Comparison of ENCODE assay signal across 23 cellular contexts in the genomic region with DNA sequence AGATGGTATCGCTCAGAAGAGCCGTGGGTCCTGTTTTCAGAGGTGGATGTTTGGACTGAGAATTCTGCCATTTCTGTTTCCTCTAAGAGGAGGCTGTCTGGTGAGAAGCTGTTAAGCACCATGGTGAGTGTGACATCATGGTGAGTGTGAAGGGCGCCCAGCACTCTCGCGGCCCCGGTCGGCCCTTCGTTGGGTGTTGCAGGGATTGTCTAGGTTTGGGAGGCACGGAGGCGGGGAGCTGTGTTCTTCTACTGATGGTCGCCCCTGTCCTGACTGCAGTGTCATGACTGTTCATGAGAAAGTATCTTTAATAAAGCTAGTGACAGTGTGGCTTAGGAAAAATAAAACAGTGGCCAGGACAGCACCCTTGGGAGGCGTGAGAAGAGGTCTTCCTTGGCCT.
DNase-seq lines count a peak whose midpoint lies in the region; ATAC-seq lines count a peak whose summit lies in the region.
"Had no signal": no experiment of that assay in that cellular context is flagged by ENCODE, and none has a peak within 500 bp of the region (broad histone marks: within the 10 kb centered on the region; RNA-seq: fewer than 3 reads in every experiment).

No MANE protein-coding gene starts in this region.

- no peak for DNase-seq in CD4-positive, alpha-beta memory T cell
- no peak for DNase-seq in activated naive CD8-positive, alpha-beta T cell treated with anti-CD3 and anti-CD28 coated beads for 36 hours
- DNase-seq in naive thymus-derived CD8-positive, alpha-beta T cell, result peak in 1 of 10 donors; percentile 2
- DNase-seq in HuH-7 (ENCODE audit: low spot score) (no peak), NCI-H524 treated with DMSO at 0.1 percent for 48 hours (lab: John Stamatoyannopoulos, UW) (no peak), amygdala (lab: John Stamatoyannopoulos, UW) (no peak)
- DNase-seq: anterior cingulate cortex; DMS79; left colon; NCI-H1694; NCI-H526 treated with DMSO at 0.1 percent for 48 hours; ovary; right cardiac atrium; RPMI8226; stimulated activated CD4-positive, alpha-beta T cell treated with anti-CD3 and anti-CD28 coated beads, Interleukin-4, amount 100 ng/mL, for 24 hours; T-helper 9 cell had no signal

- H3K27ac ChIP-seq in BLaER1, result peak overlapping the region; percentile 36; the same call in 1 of the 2 replicates
- H3K27ac ChIP-seq in CD4-positive, alpha-beta memory T cell (ENCODE audit: low read depth, low read length), result no peak overlapping the region
- H3K27ac ChIP-seq: cardiac muscle cell, ovary had no signal

- no peaks in the 10 kb centered on the region for H3K27me3 ChIP-seq in BLaER1
- H3K27me3 ChIP-seq in CD4-positive, alpha-beta memory T cell (ENCODE audit: insufficient read depth, low read length), result no peaks in the 10 kb centered on the region
- H3K27me3 ChIP-seq: cardiac muscle cell, ovary had no signal

- peaks cover 56 to 63% of the 10 kb centered on the region in 2 donors for H3K36me3 Mint-ChIP-seq in CD4-positive, alpha-beta memory T cell
- peaks cover 36% of the 10 kb centered on the region for H3K36me3 Mint-ChIP-seq in activated naive CD8-positive, alpha-beta T cell treated with anti-CD3 and anti-CD28 coated beads for 36 hours
- H3K36me3 Mint-ChIP-seq in naive thymus-derived CD8-positive, alpha-beta T cell, result peaks cover 0 to 70% (median 33%) of the 10 kb centered on the region in 3 donors

- no peaks in the 10 kb centered on the region for H3K9me3 ChIP-seq in BLaER1
- H3K9me3 ChIP-seq in CD4-positive, alpha-beta memory T cell (ENCODE audit: control insufficient read depth in 1 of 2, low read length in 2 of 2), result no peaks in the 10 kb centered on the region
- H3K9me3 ChIP-seq: ovary had no signal

- H3K27ac Mint-ChIP-seq in CD4-positive, alpha-beta memory T cell, result peak overlapping the region; percentile 62 to 92 (median 83)
- H3K27ac Mint-ChIP-seq in activated naive CD8-positive, alpha-beta T cell treated with anti-CD3 and anti-CD28 coated beads for 36 hours, result peak overlapping the region; percentile 88
- peak overlapping the region; percentile 94 to 98 (median 97) for H3K27ac Mint-ChIP-seq in naive thymus-derived CD8-positive, alpha-beta T cell
- H3K27ac Mint-ChIP-seq: dendritic cell treated with granulocyte-macrophage colony-stimulating factor and Interleukin-4, amounts not matched to agents 40 ng/mL and 50 ng/mL, for 4 days; memory B cell had no signal

- H4K20me1 ChIP-seq in BLaER1, result no peaks in the 10 kb centered on the region

- ATAC-seq in naive thymus-derived CD8-positive, alpha-beta T cell, result no peak
- ATAC-seq: activated CD4-positive, CD25-positive, alpha-beta regulatory T cell treated with anti-CD3 and anti-CD28 coated beads, Interleukin-2, amount 50 U/mL, for 24 hours; HCT116; left colon; right cardiac atrium; SK-N-SH treated with all-trans-retinoic acid at 6 μM for 48 hours had no signal

- POLR2A ChIA-PET in CD4-positive, alpha-beta memory T cell (lab: Charles Lee; ENCODE audit: partially characterized antibody), result interaction anchor here (1.2 to 1.4 kb wide), 2 partner anchors 8 to 25 kb away, joined by 4 to 6 read pairs; no protein-coding TSS in a partner anchor
- POLR2A ChIA-PET in naive thymus-derived CD8-positive, alpha-beta T cell (lab: Charles Lee), result interaction anchor here (0.7 to 24.1 kb wide), 4 partner anchors 19 to 112 kb away, joined by 3 to 883 read pairs (median 4); no protein-coding TSS in a partner anchor

- peak overlapping the region; percentile 96 for H3K4me2 ChIP-seq in BLaER1

- H3K9me3 Mint-ChIP-seq in CD4-positive, alpha-beta memory T cell, result peaks cover 0 to 2% (median 0%) of the 10 kb centered on the region in 8 donors
- H3K9me3 Mint-ChIP-seq in activated naive CD8-positive, alpha-beta T cell treated with anti-CD3 and anti-CD28 coated beads for 36 hours, result no peaks in the 10 kb centered on the region
- no peaks in the 10 kb centered on the region for H3K9me3 Mint-ChIP-seq in naive thymus-derived CD8-positive, alpha-beta T cell
- H3K9me3 Mint-ChIP-seq: dendritic cell treated with granulocyte-macrophage colony-stimulating factor and Interleukin-4, amounts not matched to agents 40 ng/mL and 50 ng/mL, for 4 days; memory B cell had no signal

- H3K4me1 Mint-ChIP-seq in CD4-positive, alpha-beta memory T cell, result peaks cover 47 to 78% (median 64%) of the 10 kb centered on the region in 4 donors
- H3K4me1 Mint-ChIP-seq in activated naive CD8-positive, alpha-beta T cell treated with anti-CD3 and anti-CD28 coated beads for 36 hours, result peaks cover 69% of the 10 kb centered on the region
- H3K4me1 Mint-ChIP-seq in naive thymus-derived CD8-positive, alpha-beta T cell, result peaks cover 44 to 76% (median 74%) of the 10 kb centered on the region in 4 donors

- CTCF ChIA-PET in CD4-positive, alpha-beta memory T cell (lab: Charles Lee; ENCODE audit: partially characterized antibody), result interaction anchor here (1.4 to 5.4 kb wide), 3 partner anchors 21 to 264 kb away, joined by 4 to 26 read pairs (median 7); no protein-coding TSS in a partner anchor

- H3K27me3 Mint-ChIP-seq in CD4-positive, alpha-beta memory T cell, result no peaks in the 10 kb centered on the region
- no peaks in the 10 kb centered on the region for H3K27me3 Mint-ChIP-seq in activated naive CD8-positive, alpha-beta T cell treated with anti-CD3 and anti-CD28 coated beads for 36 hours
- H3K27me3 Mint-ChIP-seq in naive thymus-derived CD8-positive, alpha-beta T cell, result no peaks in the 10 kb centered on the region
- H3K27me3 Mint-ChIP-seq: dendritic cell treated with granulocyte-macrophage colony-stimulating factor and Interleukin-4, amounts not matched to agents 40 ng/mL and 50 ng/mL, for 4 days; memory B cell had no signal

- H3K36me3 ChIP-seq in BLaER1, result peaks cover 61% of the 10 kb centered on the region
- H3K36me3 ChIP-seq in CD4-positive, alpha-beta memory T cell (ENCODE audit: insufficient read depth, low read length), result peaks cover 43% of the 10 kb centered on the region
- H3K36me3 ChIP-seq: cardiac muscle cell, ovary had no signal

- peak overlapping the region; percentile 22; the same call in 1 of the 2 replicates for H3K9ac ChIP-seq in BLaER1

- no peak overlapping the region for H3K4me3 ChIP-seq in BLaER1
- no peak overlapping the region for H3K4me3 ChIP-seq in CD4-positive, alpha-beta memory T cell (ENCODE audit: low read length in 2 of 2)
- H3K4me3 ChIP-seq: cardiac muscle cell, ovary had no signal

- peaks cover 100% of the 10 kb centered on the region for H3K4me1 ChIP-seq in BLaER1
- H3K4me1 ChIP-seq in CD4-positive, alpha-beta memory T cell (ENCODE audit: insufficient read depth, low read length), result peaks cover 51% of the 10 kb centered on the region

- intact Hi-C loops in CD4-positive, alpha-beta memory T cell (cut with micrococcal nuclease), result no loop called here

- H3K4me3 Mint-ChIP-seq in CD4-positive, alpha-beta memory T cell, result peak overlapping the region in 6 of 8 donors; percentile 24 to 70 (median 52)
- peak overlapping the region; percentile 54 for H3K4me3 Mint-ChIP-seq in activated naive CD8-positive, alpha-beta T cell treated with anti-CD3 and anti-CD28 coated beads for 36 hours
- peak overlapping the region; percentile 77 to 94 (median 87) for H3K4me3 Mint-ChIP-seq in naive thymus-derived CD8-positive, alpha-beta T cell
- H3K4me3 Mint-ChIP-seq: dendritic cell treated with granulocyte-macrophage colony-stimulating factor and Interleukin-4, amounts not matched to agents 40 ng/mL and 50 ng/mL, for 4 days; memory B cell had no signal
